1 cellular context compared by ENCODE assay signal in the genomic region with DNA sequence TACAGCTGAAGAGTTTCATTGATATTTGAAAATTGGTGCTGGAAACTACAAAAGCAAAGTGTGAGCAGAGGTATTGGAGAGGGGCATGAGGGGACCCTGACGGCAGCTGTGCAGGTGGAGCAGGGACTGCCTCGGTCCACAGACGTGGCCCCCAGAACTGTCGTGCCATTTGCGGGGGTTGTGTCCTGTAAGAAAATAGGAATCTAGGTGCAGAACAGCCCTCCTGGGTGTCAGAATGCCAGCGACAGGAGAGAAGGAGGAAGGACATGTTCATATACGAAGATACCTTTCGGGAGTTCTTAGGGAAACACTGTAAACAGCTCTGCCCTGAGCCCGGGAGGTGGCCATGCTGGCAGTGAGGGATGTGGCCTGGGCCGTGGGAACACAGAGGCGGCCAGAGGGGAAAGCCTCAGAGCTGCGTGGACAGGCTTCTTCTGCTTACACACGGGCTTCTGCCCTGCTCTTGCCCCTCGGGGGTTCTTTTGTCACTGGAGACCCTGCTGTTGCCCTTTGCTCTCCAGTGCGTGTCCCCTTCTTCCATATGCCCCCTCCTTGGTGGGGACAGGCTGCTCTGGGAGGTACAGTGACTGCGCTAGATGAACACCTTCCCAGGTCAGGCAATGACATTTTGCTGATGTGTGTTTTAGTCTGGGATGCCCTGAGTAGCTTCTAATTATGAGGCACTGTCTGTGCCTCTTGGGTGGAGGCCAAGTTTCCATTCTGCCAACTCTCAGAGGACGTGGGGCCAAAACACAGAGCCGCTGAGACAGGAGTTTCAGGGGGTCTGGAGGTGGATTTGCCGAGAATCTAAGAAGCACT.
TF ChIP-seq lines count a peak whose summit lies in the region.

No MANE protein-coding gene starts in this region.

TF ChIP-seq in IMR-90, 13 proteins besides CTCF, POLR2A, EP300 and RAD21 (continued from another document):
- no peak for TF ChIP-seq BHLHE40 (IDR thresholded peaks at IDR 0.05; ENCODE audit: low read depth, low read length)
